In the genomic region with DNA sequence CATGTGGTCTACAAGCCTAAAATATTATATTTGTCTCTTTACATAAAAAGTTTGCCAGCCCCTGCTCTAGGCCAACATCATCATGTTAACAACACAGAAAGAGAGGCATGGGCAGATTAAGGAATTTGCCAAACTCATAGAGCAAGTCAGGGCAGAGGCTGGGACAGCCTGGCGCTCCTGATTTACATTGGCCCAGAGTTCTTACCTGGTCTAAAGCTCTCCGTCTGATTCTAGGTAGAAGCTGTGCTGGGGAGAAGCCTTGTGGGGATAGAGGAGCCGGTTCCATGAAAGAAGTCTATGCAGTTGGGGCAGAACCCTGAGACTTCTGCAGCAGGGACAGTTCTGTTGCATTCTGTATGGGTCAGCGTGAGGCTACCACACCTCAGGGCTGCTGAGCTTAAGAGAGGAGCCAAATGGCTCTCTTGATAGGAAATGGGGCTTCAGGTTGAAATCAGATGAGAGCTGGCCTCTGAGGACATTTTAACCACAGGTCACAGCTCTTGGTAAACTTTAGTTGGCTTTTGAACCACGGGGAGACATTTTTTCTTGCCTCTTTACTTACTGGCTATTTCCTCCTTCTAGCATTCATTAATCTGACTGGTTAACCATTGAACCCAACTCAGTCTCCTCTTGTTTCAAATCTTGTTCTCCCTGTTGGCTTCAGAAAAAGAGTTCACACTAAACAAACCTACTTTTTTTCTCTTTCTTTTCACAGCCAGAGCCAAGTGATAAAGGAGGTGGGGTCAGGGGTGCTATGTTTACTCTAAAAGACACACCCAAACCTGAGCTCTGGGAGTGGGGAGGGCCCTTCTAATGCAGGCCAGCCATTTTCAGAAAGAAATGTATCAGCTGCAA, we compare ENCODE assay signal across 1 cellular context.
TF ChIP-seq lines count a peak whose summit lies in the region.

No MANE protein-coding gene starts in this region.

TF ChIP-seq in K562, 482 proteins besides CTCF, POLR2A, EP300 and RAD21 (continued from another document and continues in another):
- no peak for TF ChIP-seq ZNF609 (CRISPR knock-in tag; IDR thresholded peaks at IDR 0.05; ENCODE audit: borderline replicate concordance)
- TF ChIP-seq HMBOX1 (IDR thresholded peaks at IDR 0.05) = peak; percentile 58; the same call in 1 of the 2 replicates
- TF ChIP-seq, protein P1, sequence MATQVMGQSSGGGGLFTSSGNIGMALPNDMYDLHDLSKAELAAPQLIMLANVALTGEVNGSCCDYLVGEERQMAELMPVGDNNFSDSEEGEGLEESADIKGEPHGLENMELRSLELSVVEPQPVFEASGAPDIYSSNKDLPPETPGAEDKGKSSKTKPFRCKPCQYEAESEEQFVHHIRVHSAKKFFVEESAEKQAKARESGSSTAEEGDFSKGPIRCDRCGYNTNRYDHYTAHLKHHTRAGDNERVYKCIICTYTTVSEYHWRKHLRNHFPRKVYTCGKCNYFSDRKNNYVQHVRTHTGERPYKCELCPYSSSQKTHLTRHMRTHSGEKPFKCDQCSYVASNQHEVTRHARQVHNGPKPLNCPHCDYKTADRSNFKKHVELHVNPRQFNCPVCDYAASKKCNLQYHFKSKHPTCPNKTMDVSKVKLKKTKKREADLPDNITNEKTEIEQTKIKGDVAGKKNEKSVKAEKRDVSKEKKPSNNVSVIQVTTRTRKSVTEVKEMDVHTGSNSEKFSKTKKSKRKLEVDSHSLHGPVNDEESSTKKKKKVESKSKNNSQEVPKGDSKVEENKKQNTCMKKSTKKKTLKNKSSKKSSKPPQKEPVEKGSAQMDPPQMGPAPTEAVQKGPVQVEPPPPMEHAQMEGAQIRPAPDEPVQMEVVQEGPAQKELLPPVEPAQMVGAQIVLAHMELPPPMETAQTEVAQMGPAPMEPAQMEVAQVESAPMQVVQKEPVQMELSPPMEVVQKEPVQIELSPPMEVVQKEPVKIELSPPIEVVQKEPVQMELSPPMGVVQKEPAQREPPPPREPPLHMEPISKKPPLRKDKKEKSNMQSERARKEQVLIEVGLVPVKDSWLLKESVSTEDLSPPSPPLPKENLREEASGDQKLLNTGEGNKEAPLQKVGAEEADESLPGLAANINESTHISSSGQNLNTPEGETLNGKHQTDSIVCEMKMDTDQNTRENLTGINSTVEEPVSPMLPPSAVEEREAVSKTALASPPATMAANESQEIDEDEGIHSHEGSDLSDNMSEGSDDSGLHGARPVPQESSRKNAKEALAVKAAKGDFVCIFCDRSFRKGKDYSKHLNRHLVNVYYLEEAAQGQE (CRISPR knock-in tag; IDR thresholded peaks at IDR 0.05; ENCODE audit: low read depth) = no peak
- peak; percentile 85 to 87; a peak in 3 of 4 replicates for TF ChIP-seq FOXA3 (CRISPR knock-in tag; conservative IDR thresholded peaks at IDR 0.05 in 1 of 2, IDR thresholded peaks at IDR 0.05 in 1 of 2)
- TF ChIP-seq SMAD4 (CRISPR knock-in tag; conservative IDR thresholded peaks at IDR 0.05) = 0 out of 2 replicates have a peak, but pooled peaks have one; percentile 6
- peak; percentile 27 for TF ChIP-seq TBP (optimal IDR thresholded peaks at IDR 0.05; ENCODE audit: low read depth, low read length)
- TF ChIP-seq NBN (IDR thresholded peaks at IDR 0.05; ENCODE audit: low read depth) = no peak; the same call in 1 of the 2 replicates
- no peak for TF ChIP-seq TAF7 (tag; IDR thresholded peaks at IDR 0.05)
- TF ChIP-seq ZNF232 (CRISPR knock-in tag; IDR thresholded peaks at IDR 0.05) = 0 out of 2 replicates have a peak, but pooled peaks have one; percentile 19
- TF ChIP-seq, protein P2, sequence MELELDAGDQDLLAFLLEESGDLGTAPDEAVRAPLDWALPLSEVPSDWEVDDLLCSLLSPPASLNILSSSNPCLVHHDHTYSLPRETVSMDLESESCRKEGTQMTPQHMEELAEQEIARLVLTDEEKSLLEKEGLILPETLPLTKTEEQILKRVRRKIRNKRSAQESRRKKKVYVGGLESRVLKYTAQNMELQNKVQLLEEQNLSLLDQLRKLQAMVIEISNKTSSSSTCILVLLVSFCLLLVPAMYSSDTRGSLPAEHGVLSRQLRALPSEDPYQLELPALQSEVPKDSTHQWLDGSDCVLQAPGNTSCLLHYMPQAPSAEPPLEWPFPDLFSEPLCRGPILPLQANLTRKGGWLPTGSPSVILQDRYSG (tag; conservative IDR thresholded peaks at IDR 0.05; ENCODE audit: low read depth) = peak; percentile 39
- 0 out of 2 replicates have a peak, but pooled peaks have one; percentile 11 for TF ChIP-seq FOXM1 (IDR thresholded peaks at IDR 0.05; ENCODE audit: low read depth)
- TF ChIP-seq FOXM1 (CRISPR knock-in tag; IDR thresholded peaks at IDR 0.05; ENCODE audit: low read depth) = no peak
- no peak for TF ChIP-seq E2F8 (IDR thresholded peaks at IDR 0.05; ENCODE audit: low read depth, partially characterized antibody)
- TF ChIP-seq DACH1 (IDR thresholded peaks at IDR 0.05; ENCODE audit: partially characterized antibody) = no peak
- TF ChIP-seq ZNF707 (CRISPR knock-in tag; conservative IDR thresholded peaks at IDR 0.05) = no peak
- TF ChIP-seq FOXK2 (conservative IDR thresholded peaks at IDR 0.05 in 1 of 2, IDR thresholded peaks at IDR 0.05 in 1 of 2; ENCODE audit: low read depth in 2 of 2) = peak; percentile 41 to 67; a peak in 3 of 4 replicates
- no peak for TF ChIP-seq PBX2 (CRISPR knock-in tag; IDR thresholded peaks at IDR 0.05; ENCODE audit: low read depth)
- no peak for TF ChIP-seq PBX2 (tag; conservative IDR thresholded peaks at IDR 0.05; ENCODE audit: low read depth)
- TF ChIP-seq IFI16 (CRISPR knock-in tag; IDR thresholded peaks at IDR 0.05) = no peak
- peak; percentile 86 for TF ChIP-seq ZSCAN29 (IDR thresholded peaks at IDR 0.05)
- TF ChIP-seq, protein P3, sequence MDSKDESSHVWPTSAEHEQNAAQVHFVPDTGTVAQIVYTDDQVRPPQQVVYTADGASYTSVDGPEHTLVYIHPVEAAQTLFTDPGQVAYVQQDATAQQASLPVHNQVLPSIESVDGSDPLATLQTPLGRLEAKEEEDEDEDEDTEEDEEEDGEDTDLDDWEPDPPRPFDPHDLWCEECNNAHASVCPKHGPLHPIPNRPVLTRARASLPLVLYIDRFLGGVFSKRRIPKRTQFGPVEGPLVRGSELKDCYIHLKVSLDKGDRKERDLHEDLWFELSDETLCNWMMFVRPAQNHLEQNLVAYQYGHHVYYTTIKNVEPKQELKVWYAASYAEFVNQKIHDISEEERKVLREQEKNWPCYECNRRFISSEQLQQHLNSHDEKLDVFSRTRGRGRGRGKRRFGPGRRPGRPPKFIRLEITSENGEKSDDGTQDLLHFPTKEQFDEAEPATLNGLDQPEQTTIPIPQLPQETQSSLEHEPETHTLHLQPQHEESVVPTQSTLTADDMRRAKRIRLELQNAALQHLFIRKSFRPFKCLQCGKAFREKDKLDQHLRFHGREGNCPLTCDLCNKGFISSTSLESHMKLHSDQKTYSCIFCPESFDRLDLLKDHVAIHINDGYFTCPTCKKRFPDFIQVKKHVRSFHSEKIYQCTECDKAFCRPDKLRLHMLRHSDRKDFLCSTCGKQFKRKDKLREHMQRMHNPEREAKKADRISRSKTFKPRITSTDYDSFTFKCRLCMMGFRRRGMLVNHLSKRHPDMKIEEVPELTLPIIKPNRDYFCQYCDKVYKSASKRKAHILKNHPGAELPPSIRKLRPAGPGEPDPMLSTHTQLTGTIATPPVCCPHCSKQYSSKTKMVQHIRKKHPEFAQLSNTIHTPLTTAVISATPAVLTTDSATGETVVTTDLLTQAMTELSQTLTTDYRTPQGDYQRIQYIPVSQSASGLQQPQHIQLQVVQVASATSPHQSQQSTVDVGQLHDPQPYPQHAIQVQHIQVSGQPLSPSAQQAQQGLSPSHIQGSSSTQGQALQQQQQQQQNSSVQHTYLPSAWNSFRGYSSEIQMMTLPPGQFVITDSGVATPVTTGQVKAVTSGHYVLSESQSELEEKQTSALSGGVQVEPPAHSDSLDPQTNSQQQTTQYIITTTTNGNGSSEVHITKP (IDR thresholded peaks at IDR 0.05; ENCODE audit: partially characterized antibody) = no peak
- TF ChIP-seq, protein P4, sequence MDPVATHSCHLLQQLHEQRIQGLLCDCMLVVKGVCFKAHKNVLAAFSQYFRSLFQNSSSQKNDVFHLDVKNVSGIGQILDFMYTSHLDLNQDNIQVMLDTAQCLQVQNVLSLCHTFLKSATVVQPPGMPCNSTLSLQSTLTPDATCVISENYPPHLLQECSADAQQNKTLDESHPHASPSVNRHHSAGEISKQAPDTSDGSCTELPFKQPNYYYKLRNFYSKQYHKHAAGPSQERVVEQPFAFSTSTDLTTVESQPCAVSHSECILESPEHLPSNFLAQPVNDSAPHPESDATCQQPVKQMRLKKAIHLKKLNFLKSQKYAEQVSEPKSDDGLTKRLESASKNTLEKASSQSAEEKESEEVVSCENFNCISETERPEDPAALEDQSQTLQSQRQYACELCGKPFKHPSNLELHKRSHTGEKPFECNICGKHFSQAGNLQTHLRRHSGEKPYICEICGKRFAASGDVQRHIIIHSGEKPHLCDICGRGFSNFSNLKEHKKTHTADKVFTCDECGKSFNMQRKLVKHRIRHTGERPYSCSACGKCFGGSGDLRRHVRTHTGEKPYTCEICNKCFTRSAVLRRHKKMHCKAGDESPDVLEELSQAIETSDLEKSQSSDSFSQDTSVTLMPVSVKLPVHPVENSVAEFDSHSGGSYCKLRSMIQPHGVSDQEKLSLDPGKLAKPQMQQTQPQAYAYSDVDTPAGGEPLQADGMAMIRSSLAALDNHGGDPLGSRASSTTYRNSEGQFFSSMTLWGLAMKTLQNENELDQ (CRISPR knock-in tag; IDR thresholded peaks at IDR 0.05; ENCODE audit: borderline replicate concordance) = 0 out of 2 replicates have a peak, but pooled peaks have one; percentile 39
- no peak for TF ChIP-seq CSDE1 (IDR thresholded peaks at IDR 0.05)
- peak in 2 of 3 experiments; percentile 27 to 78 for TF ChIP-seq YY1 (IDR thresholded peaks at IDR 0.05; ENCODE audit: borderline replicate concordance in 1 of 3, control insufficient read depth in 1 of 3, extremely low read depth in 1 of 3, insufficient read depth in 3 of 3, insufficient read length in 1 of 3, insufficient replicate concordance in 2 of 3, low read depth in 1 of 3, low read length in 2 of 3)
